Comparison of ENCODE assay signal across 8 cellular contexts in the genomic region with DNA sequence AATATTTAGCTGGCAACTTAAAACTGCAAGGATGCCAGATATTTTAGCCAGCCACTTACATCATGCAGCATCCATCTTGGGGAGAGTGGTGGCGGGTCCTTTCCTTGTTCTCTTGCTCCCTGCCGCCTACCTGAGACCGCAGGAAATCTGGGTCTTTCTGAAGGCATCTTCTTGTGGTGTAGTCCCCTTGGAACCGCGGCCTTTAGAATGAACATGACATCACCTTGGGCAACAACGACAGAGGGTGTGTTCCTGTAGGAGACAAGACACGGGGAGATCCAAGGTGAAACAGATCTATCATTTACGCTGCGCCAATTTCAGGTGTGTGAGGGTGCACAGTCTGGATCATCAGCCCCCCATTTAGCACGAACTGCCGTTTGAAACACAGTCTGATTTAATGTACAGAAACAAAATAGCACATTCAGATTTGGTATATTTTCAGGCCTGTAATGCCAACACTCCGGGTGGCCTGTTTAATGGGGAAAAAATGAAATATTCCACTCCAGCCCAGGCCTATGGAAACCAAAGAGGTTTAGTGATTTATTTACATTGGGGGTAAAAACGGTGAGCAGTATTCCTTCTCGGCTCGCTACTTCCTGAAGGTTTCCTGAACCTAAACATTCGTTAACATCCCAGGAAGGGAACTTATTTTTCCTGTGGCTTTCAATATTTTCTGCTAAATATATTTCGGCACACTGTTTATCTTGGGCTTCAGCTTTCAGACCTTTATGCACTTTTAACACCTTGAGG. TPM values are rescaled to one million over a fixed set of nuclear protein-coding genes. Genes with fewer than 3 reads are reported as not detected.
DNase-seq lines count a peak whose midpoint lies in the region; ATAC-seq and TF ChIP-seq lines count a peak whose summit lies in the region.

No MANE protein-coding gene starts in this region.

- H3K4me3 Mint-ChIP-seq in activated T-cell treated with anti-CD3 and anti-CD28 coated beads, Interleukin-2, amount 50 U/mL, for 4 hours = peak overlapping the region; percentile 80
- H3K4me3 Mint-ChIP-seq in immature natural killer cell = peak overlapping the region; percentile 80 to 89 (median 85)

- no peaks in the 10 kb centered on the region for H3K27me3 ChIP-seq in A673 (replicated peaks; ENCODE audit: insufficient read depth, low read depth, low read length, poor library complexity)
- H3K27me3 ChIP-seq in subcutaneous abdominal adipose tissue (ENCODE audit: control insufficient read depth in 5 of 5, insufficient read depth in 4 of 5, low read length in 5 of 5) = no peaks in the 10 kb centered on the region

- H3K36me3 ChIP-seq in A673 (ENCODE audit: insufficient read depth, low read length, poor library complexity, severe bottlenecking) (no peaks in the 10 kb centered on the region), subcutaneous abdominal adipose tissue (ENCODE audit: control insufficient read depth in 5 of 5, insufficient read depth in 5 of 5, low read length in 5 of 5) (no peaks in the 10 kb centered on the region)

- no peaks in the 10 kb centered on the region for H3K36me3 Mint-ChIP-seq in activated T-cell treated with anti-CD3 and anti-CD28 coated beads, Interleukin-2, amount 50 U/mL, for 4 hours (ENCODE audit: insufficient read depth)
- H3K36me3 Mint-ChIP-seq in immature natural killer cell = no peaks in the 10 kb centered on the region

- H3K4me1 Mint-ChIP-seq in activated T-cell treated with anti-CD3 and anti-CD28 coated beads, Interleukin-2, amount 50 U/mL, for 4 hours (ENCODE audit: low read depth) = peaks cover 89% of the 10 kb centered on the region
- H3K4me1 Mint-ChIP-seq in immature natural killer cell = peaks cover 85 to 90% of the 10 kb centered on the region in 2 donors

- DNase-seq in A673 (ENCODE audit: low spot score) (no peak), immature natural killer cell (no peak), T1000 (lab: John Stamatoyannopoulos, UW) (no peak), Ammon's horn (ENCODE audit: low spot score) (no peak), EL (no peak)
- DNase-seq in activated T-cell treated with anti-CD3 and anti-CD28 coated beads, Interleukin-2, amount 50 U/mL, for 4 hours = no peak

- TSS peak; percentile 79 for BruUV-seq in A673 (replicated peaks; lab: Mats Ljungman, UMichigan)

- no peak for TF ChIP-seq CTCF in A673 (conservative IDR thresholded peaks at IDR 0.05; ENCODE audit: low read depth, low read length)

- H3K4me3 ChIP-seq in A673 (ENCODE audit: low read depth, low read length, poor library complexity, severe bottlenecking) = no peak overlapping the region
- H3K4me3 ChIP-seq in subcutaneous abdominal adipose tissue (ENCODE audit: low read depth in 1 of 5, low read length in 5 of 5) = peak overlapping the region in 3 of 5 donors; percentile 44 to 62 (median 52)

- intact Hi-C loops in A673 (cut with micrococcal nuclease; ENCODE audit: unreplicated experiment) = loop anchor here (1.0 kb wide), 2 partner anchors 13 to 85 kb away; partner anchors contain the start of gene IRF2BPL

- H3K27ac Mint-ChIP-seq in immature natural killer cell = peak overlapping the region; percentile 91 to 100 (median 98)

- H3K4me1 ChIP-seq in A673 (ENCODE audit: insufficient read depth, low read length, poor library complexity, severe bottlenecking) (peaks cover 89% of the 10 kb centered on the region), subcutaneous abdominal adipose tissue (ENCODE audit: control insufficient read depth in 5 of 5, insufficient read depth in 5 of 5, low read length in 5 of 5) (peaks cover 40 to 99% (median 97%) of the 10 kb centered on the region in 5 donors)

- H3K9ac ChIP-seq in subcutaneous abdominal adipose tissue (ENCODE audit: low read length in 5 of 5) = peak overlapping the region in 4 of 5 donors; percentile 20 to 66 (median 37)

- H3K27ac ChIP-seq in A673 (ENCODE audit: low read depth, low read length, poor library complexity, severe bottlenecking) (peak overlapping the region; percentile 92), subcutaneous abdominal adipose tissue (ENCODE audit: low read depth, low read length) (peak overlapping the region; percentile 95)

- CTCF ChIA-PET in A673 (lab: Charles Lee) = no interaction called here

- no peaks in the 10 kb centered on the region for H3K9me3 ChIP-seq in A673 (ENCODE audit: low read depth, low read length, poor library complexity, severe bottlenecking)
- H3K9me3 ChIP-seq in subcutaneous abdominal adipose tissue (ENCODE audit: control insufficient read depth in 5 of 5, low read length in 5 of 5) = no peaks in the 10 kb centered on the region

- POLR2A ChIA-PET in A673 (lab: Charles Lee; ENCODE audit: low non-redundant PET) = interaction anchor here (0.6 to 1.8 kb wide), 3 partner anchors 121 to 606 kb away, joined by 4 to 6 read pairs (median 5); no protein-coding TSS in a partner anchor

- ATAC-seq in HG02610 (IDR thresholded peaks at IDR 0.05; ENCODE audit: unreplicated experiment) = peak; percentile 2
- peak; percentile 2 to 4 for ATAC-seq in activated T-cell treated with anti-CD3 and anti-CD28 coated beads, Interleukin-2, amount 50 U/mL, for 4 hours

- no peaks in the 10 kb centered on the region for H3K27me3 Mint-ChIP-seq in activated T-cell treated with anti-CD3 and anti-CD28 coated beads, Interleukin-2, amount 50 U/mL, for 4 hours (ENCODE audit: low read depth)
- H3K27me3 Mint-ChIP-seq in immature natural killer cell (ENCODE audit: low read depth in 3 of 3) = peaks cover 5 to 29% (median 25%) of the 10 kb centered on the region in 3 donors

- H3K9me3 Mint-ChIP-seq in activated T-cell treated with anti-CD3 and anti-CD28 coated beads, Interleukin-2, amount 50 U/mL, for 4 hours = no peaks in the 10 kb centered on the region
- no peaks in the 10 kb centered on the region for H3K9me3 Mint-ChIP-seq in immature natural killer cell

RNA-seq across cellular contexts. Expression of gene IRF2BPL, which starts 12.7 kb away (rescaled TPM):
- total RNA-seq in A673 (2021) = 51.2 and 55.9 TPM in 2 replicates
- 10 to 100 TPM; 29.5 to 37.1 (median 32.7) TPM for total RNA-seq in activated T-cell treated with anti-CD3 and anti-CD28 coated beads, Interleukin-2, amount 50 U/mL, for 4 hours
- 10 to 100 TPM in 1 of 3 donors, 1 to 10 TPM in 2; 3.5 to 11.1 (median 3.6) TPM for polyA plus RNA-seq in immature natural killer cell

RNA-seq across cellular contexts. Expression of gene CIPC, which starts 56.9 kb away (rescaled TPM):
- 24.8 and 31.1 TPM in 2 replicates for total RNA-seq in A673 (2021)
- 10 to 100 TPM in 1 of 3 donors, 1 to 10 TPM in 2; 9.0 to 10.2 (median 9.4) TPM for total RNA-seq in activated T-cell treated with anti-CD3 and anti-CD28 coated beads, Interleukin-2, amount 50 U/mL, for 4 hours
- polyA plus RNA-seq in immature natural killer cell = 1 to 10 TPM; 2.0 to 6.7 (median 3.2) TPM
